Comparison of ENCODE assay signal across 19 cellular contexts in the genomic region with DNA sequence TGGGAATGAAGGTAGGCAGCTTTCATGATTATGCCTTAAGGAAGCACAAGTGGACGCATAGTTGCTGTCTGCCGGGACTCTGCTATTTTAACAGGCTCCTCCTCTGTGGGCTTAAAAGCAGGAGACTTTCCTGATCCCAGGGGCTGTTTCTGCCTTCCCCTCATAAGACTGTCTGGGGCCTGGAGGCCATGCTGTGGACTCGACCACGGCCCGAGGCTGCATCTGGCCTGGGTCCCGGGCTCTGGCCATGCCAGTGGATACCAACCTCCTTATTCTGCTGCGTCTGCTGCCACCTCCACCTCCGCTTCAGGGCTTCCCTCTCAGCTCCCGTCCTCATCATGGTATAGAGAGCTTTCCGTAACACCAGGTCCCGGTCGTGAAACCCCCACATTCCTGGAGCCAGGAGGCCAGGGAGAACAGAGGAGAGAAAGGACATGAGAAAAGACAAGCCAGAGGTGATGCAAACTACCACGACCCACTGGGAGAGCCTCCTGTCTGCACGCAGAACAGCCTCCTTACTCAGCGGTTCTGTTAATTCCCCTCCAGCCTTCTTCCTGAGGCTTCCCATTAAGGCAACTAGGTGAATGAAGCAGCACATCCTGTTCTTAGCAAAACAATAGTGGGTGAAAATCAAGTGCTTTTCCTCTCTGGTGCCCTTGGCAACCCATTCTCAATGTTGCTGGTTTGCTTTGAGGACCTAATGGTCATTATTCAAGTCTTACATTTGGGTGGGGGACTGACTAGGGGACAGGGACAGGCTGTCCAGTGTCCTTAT.
DNase-seq lines count a peak whose midpoint lies in the region; TF ChIP-seq lines count a peak whose summit lies in the region.
"Had no signal": no experiment of that assay in that cellular context is flagged by ENCODE, and none has a peak within 500 bp of the region (broad histone marks: within the 10 kb centered on the region; RNA-seq: fewer than 3 reads in every experiment).

No MANE protein-coding gene starts in this region.

- DNase-seq in NCI-H748 (lab: John Stamatoyannopoulos, UW; ENCODE audit: unreplicated experiment): peak; percentile 11
- no peak for DNase-seq in NCI-H748 treated with DMSO at 0.1 percent for 48 hours (lab: John Stamatoyannopoulos, UW)
- DNase-seq in NT2/D1 (ENCODE audit: low read depth, low spot score): peak; percentile 27
- DNase-seq in esophagus muscularis mucosa (ENCODE audit: extremely low spot score): no peak
- DNase-seq in osteocyte (ENCODE audit: extremely low spot score, unreplicated experiment): peak; percentile 76
- DNase-seq in tibial artery: no peak
- DNase-seq in NOMO-1 treated with dmso at 0.1 percent for 144 hours (lab: John Stamatoyannopoulos, UW; ENCODE audit: unreplicated experiment): no peak
- DNase-seq: CD4-positive, alpha-beta memory T cell; DMS153; GDM1; HFFc6; NCI-H1092 treated with DMSO at 0.1 percent for 48 hours; NCI-H187; NCI-H446; NCI-H526 treated with DMSO at 0.1 percent for 48 hours; PC-3; RPMI8226; SIG-M5 had no signal

- intact Hi-C loops in esophagus muscularis mucosa (cut with DNase I): no loop called here
- intact Hi-C loops in tibial artery (cut with DNase I; ENCODE audit: low total_unique reads): no loop called here

- no peak for TF ChIP-seq POLR2A in esophagus muscularis mucosa (IDR thresholded peaks at IDR 0.05; ENCODE audit: low read depth)

- no peaks in the 10 kb centered on the region for H3K4me1 Mint-ChIP-seq in osteocyte (ENCODE audit: unreplicated experiment)
- H3K4me1 Mint-ChIP-seq: CD4-positive, alpha-beta memory T cell had no signal

- H3K4me3 ChIP-seq in NT2/D1 (ENCODE audit: insufficient read length, low read depth) (no peak overlapping the region), esophagus muscularis mucosa (peak overlapping the region in 3 of 4 donors; percentile 14 to 22 (median 17)), tibial artery (no peak overlapping the region)
- H3K4me3 ChIP-seq: K562 had no signal

- peaks cover 14% of the 10 kb centered on the region for H3K27me3 Mint-ChIP-seq in osteocyte (ENCODE audit: unreplicated experiment)

- H3K27me3 ChIP-seq in NT2/D1 (ENCODE audit: insufficient read depth, insufficient read length): no peaks in the 10 kb centered on the region
- no peaks in the 10 kb centered on the region for H3K27me3 ChIP-seq in esophagus muscularis mucosa
- no peaks in the 10 kb centered on the region for H3K27me3 ChIP-seq in tibial artery

- H3K4me1 ChIP-seq in NT2/D1 (ENCODE audit: insufficient read depth, insufficient read length) (peaks cover 19% of the 10 kb centered on the region), esophagus muscularis mucosa (peaks cover 0 to 4% (median 0%) of the 10 kb centered on the region in 4 donors), tibial artery (no peaks in the 10 kb centered on the region)

- H3K27ac ChIP-seq in esophagus muscularis mucosa (replicated peaks in 1 of 4) (no peak overlapping the region), tibial artery (no peak overlapping the region)

- no peaks in the 10 kb centered on the region for H3K9me3 Mint-ChIP-seq in osteocyte (ENCODE audit: unreplicated experiment)
- H3K9me3 Mint-ChIP-seq: CD4-positive, alpha-beta memory T cell; HFFc6 had no signal

- no peak overlapping the region for H3K4me3 Mint-ChIP-seq in osteocyte (ENCODE audit: unreplicated experiment)
- H3K4me3 Mint-ChIP-seq: CD4-positive, alpha-beta memory T cell; HFFc6 had no signal

- no peaks in the 10 kb centered on the region for H3K36me3 Mint-ChIP-seq in osteocyte (ENCODE audit: unreplicated experiment)
- H3K36me3 Mint-ChIP-seq: CD4-positive, alpha-beta memory T cell had no signal

- no peak for TF ChIP-seq EP300 in esophagus muscularis mucosa (IDR thresholded peaks at IDR 0.05)

- H3K36me3 ChIP-seq in NT2/D1 (ENCODE audit: insufficient read depth, insufficient read length, low read length) (no peaks in the 10 kb centered on the region), esophagus muscularis mucosa (peaks cover 0 to 36% (median 9%) of the 10 kb centered on the region in 4 donors), tibial artery (peaks cover 0 to 28% (median 4%) of the 10 kb centered on the region in 3 donors)

- H3K9ac ChIP-seq in NT2/D1 (ENCODE audit: insufficient read length, low read depth): no peak overlapping the region

- H3K9me3 ChIP-seq in NT2/D1 (ENCODE audit: insufficient read depth, low read length): no peaks in the 10 kb centered on the region
- no peaks in the 10 kb centered on the region for H3K9me3 ChIP-seq in esophagus muscularis mucosa
- no peaks in the 10 kb centered on the region for H3K9me3 ChIP-seq in tibial artery

- H3K27ac Mint-ChIP-seq in osteocyte (ENCODE audit: unreplicated experiment): no peak overlapping the region
- H3K27ac Mint-ChIP-seq: CD4-positive, alpha-beta memory T cell; HFFc6 had no signal

- WGBS in esophagus muscularis mucosa: 87% methylated on average over 11 of the region's 15 CpGs

- TF ChIP-seq CTCF in esophagus muscularis mucosa (IDR thresholded peaks at IDR 0.05): no peak
- TF ChIP-seq CTCF in osteocyte (IDR thresholded peaks at IDR 0.05): no peak
- no peak for TF ChIP-seq CTCF in tibial artery (IDR thresholded peaks at IDR 0.05)

Comparison
In these comparisons a context has a peak if more than half of its experiments do, and no peak if none do; other contexts are left out.
1. DNase-seq: peak in NCI-H748 (single experiment), NT2/D1 (single experiment) and osteocyte (single experiment); none in NCI-H748 treated with DMSO at 0.1 percent for 48 hours (single experiment), esophagus muscularis mucosa (single experiment), tibial artery (0 of 2) and NOMO-1 treated with dmso at 0.1 percent for 144 hours (single experiment).
2. H3K4me3 ChIP-seq: peak in esophagus muscularis mucosa (3 of 4); none in NT2/D1 (single experiment) and tibial artery (0 of 2).